Comparison of ENCODE assay signal across 20 cellular contexts in the genomic region with DNA sequence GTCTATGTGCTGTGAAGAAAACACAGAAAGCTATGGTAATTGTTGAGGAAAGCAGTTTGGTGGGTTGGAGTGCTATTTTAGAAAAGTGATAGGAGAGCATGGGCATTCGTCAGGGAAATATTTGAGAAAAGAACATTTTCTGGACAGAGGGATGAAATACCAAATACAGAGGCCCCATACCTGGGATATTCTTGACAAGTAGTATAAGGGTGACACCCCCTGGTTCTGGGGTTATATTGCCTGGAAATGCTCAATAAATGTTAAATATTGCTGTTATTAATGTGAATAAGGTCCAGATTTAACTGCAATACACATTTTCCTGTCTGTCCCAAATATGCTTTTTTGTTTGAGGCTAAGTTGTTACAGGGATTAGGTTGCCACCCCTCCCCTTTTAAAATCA. TPM values are rescaled to one million over a fixed set of nuclear protein-coding genes. Genes with fewer than 3 reads are reported as not detected.
DNase-seq lines count a peak whose midpoint lies in the region; ATAC-seq, FAIRE-seq and TF ChIP-seq lines count a peak whose summit lies in the region.
"Had no signal": no experiment of that assay in that cellular context is flagged by ENCODE, and none has a peak within 500 bp of the region (broad histone marks: within the 10 kb centered on the region; RNA-seq: fewer than 3 reads in every experiment).

No MANE protein-coding gene starts in this region.

- no peaks in the 10 kb centered on the region for H3K27me3 ChIP-seq in GM23248 (replicated peaks; ENCODE audit: insufficient read depth)
- H3K27me3 ChIP-seq: esophagus muscularis mucosa, tibial nerve had no signal

- no peaks in the 10 kb centered on the region for H3K36me3 ChIP-seq in GM23248 (ENCODE audit: low read depth)
- H3K36me3 ChIP-seq: esophagus muscularis mucosa, prostate gland, tibial nerve had no signal

- H3K4me2 ChIP-seq in A549 (peak overlapping the region; percentile 40), GM23248 (ENCODE audit: unreplicated experiment) (peak overlapping the region; percentile 71)

- DNase-seq in A549 (ENCODE audit: low read depth in 1 of 2, low spot score in 1 of 2) (no peak), GM23248 (no peak), WTC11 (ENCODE audit: low spot score) (no peak), left lobe of liver (ENCODE audit: low spot score) (no peak), NCI-H1092 (lab: John Stamatoyannopoulos, UW) (no peak), cerebellar nuclear complex (lab: John Stamatoyannopoulos, UW) (no peak)
- no peak for DNase-seq in activated T-cell treated with anti-CD3 and anti-CD28 coated beads, Interleukin-2, amount 50 U/mL, for 4 hours
- DNase-seq: central memory CD4-positive, alpha-beta T cell; effector CD4-positive, alpha-beta T cell; NCI-H1930; NCI-H510A treated with DMSO at 0.1 percent for 48 hours; T-helper 9 cell had no signal

- peak in 1 of 2 experiments; percentile 18; a peak in 1 of 5 replicates for TF ChIP-seq RAD21 in A549 (conservative IDR thresholded peaks at IDR 0.05 in 1 of 2, IDR thresholded peaks at IDR 0.05 in 1 of 2)

- FAIRE-seq in A549 (lab: Jason Lieb, UNC): no peak

- no peaks in the 10 kb centered on the region for H3K36me3 Mint-ChIP-seq in WTC11
- no peaks in the 10 kb centered on the region for H3K36me3 Mint-ChIP-seq in activated T-cell treated with anti-CD3 and anti-CD28 coated beads, Interleukin-2, amount 50 U/mL, for 4 hours (ENCODE audit: insufficient read depth)
- H3K36me3 Mint-ChIP-seq: natural killer cell treated with Interleukin-12 subunit alpha and Interleukin-12 subunit beta and Interleukin-15 and Interleukin-18, amount 100 ng/mL, for 72 hours had no signal

- POLR2A ChIA-PET in A549 (lab: Yijun Ruan, JAX): no interaction called here
- POLR2A ChIA-PET in WTC11 (lab: Charles Lee): no interaction called here

- H3F3A ChIP-seq in GM23248 (ENCODE audit: insufficient read depth): peaks cover 59% of the 10 kb centered on the region

- H4K20me1 ChIP-seq in GM23248 (ENCODE audit: insufficient read depth): no peaks in the 10 kb centered on the region

- TF ChIP-seq EP300 in A549 (IDR thresholded peaks at IDR 0.05): no peak

- H3K9me3 Mint-ChIP-seq in WTC11: no peaks in the 10 kb centered on the region
- no peaks in the 10 kb centered on the region for H3K9me3 Mint-ChIP-seq in activated T-cell treated with anti-CD3 and anti-CD28 coated beads, Interleukin-2, amount 50 U/mL, for 4 hours
- H3K9me3 Mint-ChIP-seq: activated T-helper 2 cell treated with anti-CD3 and anti-CD28 coated beads, Interferon-gamma antibody, Interleukin-2, Interleukin-4, amounts not matched to agents 10 μg/mL and 5 μg/mL and 100 μg/mL, durations not matched to agents 14 hours and 24 hours and 36 hours; natural killer cell treated with Interleukin-12 subunit alpha and Interleukin-12 subunit beta and Interleukin-15 and Interleukin-18, amount 100 ng/mL, for 72 hours had no signal

- H3K4me3 ChIP-seq in A549 (no peak overlapping the region), GM23248 (no peak overlapping the region)
- H3K4me3 ChIP-seq: esophagus muscularis mucosa, prostate gland, tibial nerve had no signal

- no peaks in the 10 kb centered on the region for H3K27me3 Mint-ChIP-seq in WTC11 (ENCODE audit: low read depth)
- H3K27me3 Mint-ChIP-seq in activated T-cell treated with anti-CD3 and anti-CD28 coated beads, Interleukin-2, amount 50 U/mL, for 4 hours (ENCODE audit: low read depth): peaks cover 1% of the 10 kb centered on the region

- peak overlapping the region; percentile 78 for H3K27ac Mint-ChIP-seq in WTC11
- H3K27ac Mint-ChIP-seq: activated T-helper 2 cell treated with anti-CD3 and anti-CD28 coated beads, Interferon-gamma antibody, Interleukin-2, Interleukin-4, amounts not matched to agents 10 μg/mL and 5 μg/mL and 100 μg/mL, durations not matched to agents 14 hours and 24 hours and 36 hours; natural killer cell treated with Interleukin-12 subunit alpha and Interleukin-12 subunit beta and Interleukin-15 and Interleukin-18, amount 100 ng/mL, for 72 hours had no signal

- peaks cover 72% of the 10 kb centered on the region for H3K4me1 Mint-ChIP-seq in WTC11
- peaks cover 6% of the 10 kb centered on the region for H3K4me1 Mint-ChIP-seq in activated T-cell treated with anti-CD3 and anti-CD28 coated beads, Interleukin-2, amount 50 U/mL, for 4 hours (ENCODE audit: low read depth)

- H3K27ac ChIP-seq in A549 (no peak overlapping the region), GM23248 (peak overlapping the region; percentile 76)
- H3K27ac ChIP-seq: esophagus muscularis mucosa, HL-60, prostate gland, tibial nerve had no signal

- H2AFZ ChIP-seq in GM23248: no peak overlapping the region

- peaks cover 90% of the 10 kb centered on the region for H3K79me2 ChIP-seq in GM23248 (ENCODE audit: insufficient read depth)

- 82% methylated on average over 1 of the region's 1 CpG for WGBS in A549 (ENCODE audit: missing lambda C conversion rate)
- WGBS in GM23248 (ENCODE audit: low coverage in 1 of 2, low lambda C conversion rate in 2 of 2, missing lambda C conversion rate in 2 of 2), 2 experiments: 91 to 96% methylated on average over 1 of the region's 1 CpG

- in situ Hi-C loops in GM23248 (cut with MboI): no loop called here

- H3K9me3 ChIP-seq in A549: no peaks in the 10 kb centered on the region
- H3K9me3 ChIP-seq in GM23248 (ENCODE audit: low read depth): no peaks in the 10 kb centered on the region
- H3K9me3 ChIP-seq: esophagus muscularis mucosa, prostate gland, tibial nerve had no signal

- H3K9me2 ChIP-seq in GM23248 (ENCODE audit: insufficient read depth): no peaks in the 10 kb centered on the region

- CTCF ChIA-PET in A549 (lab: Yijun Ruan, JAX) (interaction anchor here (0.7 kb wide), 1 partner anchor 204 kb away, joined by 3 read pairs; no protein-coding TSS in a partner anchor), WTC11 (lab: Charles Lee) (no interaction called here)

- peaks cover 17% of the 10 kb centered on the region for H3K4me1 ChIP-seq in A549
- H3K4me1 ChIP-seq in GM23248 (ENCODE audit: insufficient read depth): peaks cover 70% of the 10 kb centered on the region
- H3K4me1 ChIP-seq: prostate gland had no signal

- ATAC-seq in A549: peak in 1 of 2 experiments; percentile 53; a peak in 2 of 6 replicates
- ATAC-seq in WTC11: no peak
- peak; percentile 51 for ATAC-seq in left lobe of liver
- ATAC-seq in activated T-cell treated with anti-CD3 and anti-CD28 coated beads, Interleukin-2, amount 50 U/mL, for 4 hours: no peak
- ATAC-seq in HG03025 (IDR thresholded peaks at IDR 0.05; ENCODE audit: low FRiP score, unreplicated experiment): no peak
- ATAC-seq: activated CD4-positive, CD25-positive, alpha-beta regulatory T cell treated with anti-CD3 and anti-CD28 coated beads, Interleukin-2, amount 50 U/mL, for 24 hours; natural killer cell treated with Interleukin-12 subunit alpha and Interleukin-12 subunit beta and Interleukin-15 and Interleukin-18, amount 100 ng/mL, for 72 hours had no signal

- TF ChIP-seq CTCF in A549 (IDR thresholded peaks at IDR 0.05) (no peak), WTC11 (IDR thresholded peaks at IDR 0.05) (no peak)

- H3K4me3 Mint-ChIP-seq in WTC11: no peak overlapping the region
- H3K4me3 Mint-ChIP-seq in activated T-cell treated with anti-CD3 and anti-CD28 coated beads, Interleukin-2, amount 50 U/mL, for 4 hours: no peak overlapping the region
- H3K4me3 Mint-ChIP-seq: natural killer cell treated with Interleukin-12 subunit alpha and Interleukin-12 subunit beta and Interleukin-15 and Interleukin-18, amount 100 ng/mL, for 72 hours had no signal

- TF ChIP-seq POLR2A in A549 (IDR thresholded peaks at IDR 0.05; ENCODE audit: low read length): no peak

- H3K9ac ChIP-seq in GM23248: no peak overlapping the region

TF ChIP-seq in A549, 52 proteins besides CTCF, POLR2A, EP300 and RAD21 (continues in another document):
- TF ChIP-seq, protein P1, sequence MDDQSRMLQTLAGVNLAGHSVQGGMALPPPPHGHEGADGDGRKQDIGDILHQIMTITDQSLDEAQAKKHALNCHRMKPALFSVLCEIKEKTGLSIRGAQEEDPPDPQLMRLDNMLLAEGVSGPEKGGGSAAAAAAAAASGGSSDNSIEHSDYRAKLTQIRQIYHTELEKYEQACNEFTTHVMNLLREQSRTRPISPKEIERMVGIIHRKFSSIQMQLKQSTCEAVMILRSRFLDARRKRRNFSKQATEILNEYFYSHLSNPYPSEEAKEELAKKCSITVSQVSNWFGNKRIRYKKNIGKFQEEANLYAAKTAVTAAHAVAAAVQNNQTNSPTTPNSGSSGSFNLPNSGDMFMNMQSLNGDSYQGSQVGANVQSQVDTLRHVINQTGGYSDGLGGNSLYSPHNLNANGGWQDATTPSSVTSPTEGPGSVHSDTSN (IDR thresholded peaks at IDR 0.05): no peak
- no peak for TF ChIP-seq HOXB13 (CRISPR knock-in tag; IDR thresholded peaks at IDR 0.05; ENCODE audit: low read depth)
- no peak for TF ChIP-seq ZNF302 (CRISPR knock-in tag; IDR thresholded peaks at IDR 0.05)
- TF ChIP-seq EHF (CRISPR knock-in tag; IDR thresholded peaks at IDR 0.05): no peak
- TF ChIP-seq JUNB (IDR thresholded peaks at IDR 0.05): no peak

TF ChIP-seq in WTC11, 78 proteins besides CTCF, POLR2A, EP300 and RAD21 (continues in another document):
- TF ChIP-seq SMAD3 (CRISPR knock-in tag; IDR thresholded peaks at IDR 0.05; ENCODE audit: borderline replicate concordance) (no peak), ZNF396 (CRISPR knock-in tag; IDR thresholded peaks at IDR 0.05; ENCODE audit: borderline replicate concordance) (no peak), NFYB (CRISPR knock-in tag; conservative IDR thresholded peaks at IDR 0.05; ENCODE audit: low read depth) (no peak)

RNA-seq across cellular contexts. Expression of a gene that starts 42.9 kb away (rescaled TPM):
- polyA plus RNA-seq in A549 (2011; rRNA removed) (22.5 and 26.9 TPM in 2 replicates), A549 (2017; fragmentation: RNase III; extraction: RNeasy Plus Mini Kit Qiagen cat#74134 plus additional on column Dnase treatment) (14.9 to 16.2 TPM (median 15.3 TPM) in 3 replicates), GM23248 (2016; fragmentation: Nextera tagmentation; extraction: Ambion mirVana) (44.1 and 48.3 TPM in 2 replicates)
- polyA plus RNA-seq in A549 (2012; cell fraction: cytosol; rRNA removed): 9.2 and 9.9 TPM in 2 replicates
- polyA plus RNA-seq in A549 (2012; cell fraction: nucleus; rRNA removed): 7.1 and 10.2 TPM in 2 replicates
- 16.3 and 18.3 TPM in 2 replicates for polyA minus RNA-seq in A549 (2011; rRNA and poly(A)+ RNA removed)
- 31.0 and 33.2 TPM in 2 replicates for total RNA-seq in GM23248 (2014; rRNA removed; shearing (Covaris generic))
- total RNA-seq in WTC11 (2021) (126 to 133 TPM (median 133 TPM) in 3 replicates), left lobe of liver (43.2 TPM)
- 1 to 10 TPM; 5.6 to 7.8 (median 6.9) TPM for total RNA-seq in activated T-cell treated with anti-CD3 and anti-CD28 coated beads, Interleukin-2, amount 50 U/mL, for 4 hours
